ENCODE assay signal across 9 cellular contexts in genomic region chr6:42269553-42269952, GRCh38. TPM values are rescaled to one million over a fixed set of nuclear protein-coding genes. Genes with fewer than 3 reads are reported as not detected.
DNase-seq lines count a peak whose midpoint lies in the region; ATAC-seq, FAIRE-seq and TF ChIP-seq lines count a peak whose summit lies in the region.
"Had no signal": no experiment of that assay in that cellular context is flagged by ENCODE, and none has a peak within 500 bp of the region (broad histone marks: within the 10 kb centered on the region; RNA-seq: fewer than 3 reads in every experiment).

No MANE protein-coding gene starts in this region.

- peaks cover 15% of the 10 kb centered on the region for H3K4me1 Mint-ChIP-seq in T-helper 1 cell treated with Interleukin-12 subunit alpha and Interleukin-12 subunit beta and Interleukin-4 antibody, amounts not matched to agents 30 μg/mL and 1 μg/mL, for 36 hours (ENCODE audit: low read depth)
- H3K4me1 Mint-ChIP-seq in mesothelial cell of epicardium: no peaks in the 10 kb centered on the region

- H3K4me3 Mint-ChIP-seq in T-helper 1 cell treated with Interleukin-12 subunit alpha and Interleukin-12 subunit beta and Interleukin-4 antibody, amounts not matched to agents 30 μg/mL and 1 μg/mL, for 36 hours: no peak overlapping the region
- H3K4me3 Mint-ChIP-seq in mesothelial cell of epicardium: no peak overlapping the region

- ATAC-seq in GM19395 (IDR thresholded peaks at IDR 0.05; ENCODE audit: unreplicated experiment) (peak; percentile 95), HG02981 (IDR thresholded peaks at IDR 0.05; ENCODE audit: unreplicated experiment) (peak; percentile 97)

- peaks cover 27% of the 10 kb centered on the region for H3K36me3 Mint-ChIP-seq in T-helper 1 cell treated with Interleukin-12 subunit alpha and Interleukin-12 subunit beta and Interleukin-4 antibody, amounts not matched to agents 30 μg/mL and 1 μg/mL, for 36 hours (ENCODE audit: low read depth)
- peaks cover 11% of the 10 kb centered on the region for H3K36me3 Mint-ChIP-seq in mesothelial cell of epicardium

- no peak for FAIRE-seq in H54 (lab: Jason Lieb, UNC)

- peak overlapping the region; percentile 45 for H3K27ac Mint-ChIP-seq in T-helper 1 cell treated with Interleukin-12 subunit alpha and Interleukin-12 subunit beta and Interleukin-4 antibody, amounts not matched to agents 30 μg/mL and 1 μg/mL, for 36 hours
- H3K27ac Mint-ChIP-seq in mesothelial cell of epicardium: no peak overlapping the region

- H3K27me3 Mint-ChIP-seq in T-helper 1 cell treated with Interleukin-12 subunit alpha and Interleukin-12 subunit beta and Interleukin-4 antibody, amounts not matched to agents 30 μg/mL and 1 μg/mL, for 36 hours (ENCODE audit: low read depth): no peaks in the 10 kb centered on the region
- no peaks in the 10 kb centered on the region for H3K27me3 Mint-ChIP-seq in mesothelial cell of epicardium (ENCODE audit: low read depth)

- TF ChIP-seq POLR2A in H54 (IDR thresholded peaks at IDR 0.05; ENCODE audit: low read depth, low read length): no peak

- no peak for TF ChIP-seq CTCF in GM10266 (IDR thresholded peaks at IDR 0.05; ENCODE audit: control insufficient read depth, insufficient read depth, low read depth, missing control alignments)
- TF ChIP-seq CTCF in mesothelial cell of epicardium (IDR thresholded peaks at IDR 0.05; ENCODE audit: unreplicated experiment): no peak

- DNase-seq in GM10266 (ENCODE audit: extremely low spot score): peak; percentile 77
- DNase-seq in GOT3 (lab: John Stamatoyannopoulos, UW): no peak
- no peak for DNase-seq in ecto neural progenitor cell (ENCODE audit: low spot score)
- no peak for DNase-seq in H54 (ENCODE audit: insufficient read length, low spot score)
- DNase-seq in mesothelial cell of epicardium (ENCODE audit: low spot score in 2 of 2, unreplicated experiment in 2 of 2): no peak
- DNase-seq: stimulated activated CD4-positive, alpha-beta T cell treated with anti-CD3 and anti-CD28 coated beads, Interleukin-2, amount 100 ng/mL, for 24 hours had no signal

- no peaks in the 10 kb centered on the region for H3K9me3 Mint-ChIP-seq in T-helper 1 cell treated with Interleukin-12 subunit alpha and Interleukin-12 subunit beta and Interleukin-4 antibody, amounts not matched to agents 30 μg/mL and 1 μg/mL, for 36 hours
- H3K9me3 Mint-ChIP-seq in mesothelial cell of epicardium: no peaks in the 10 kb centered on the region

RNA-seq across cellular contexts. Expression of gene MRPS10, which starts 51.9 kb away (rescaled TPM):
- 23.2 to 24.4 TPM (median 23.9 TPM) in 3 replicates for total RNA-seq in mesothelial cell of epicardium
